29 cellular contexts compared by ENCODE assay signal in the genomic region with DNA sequence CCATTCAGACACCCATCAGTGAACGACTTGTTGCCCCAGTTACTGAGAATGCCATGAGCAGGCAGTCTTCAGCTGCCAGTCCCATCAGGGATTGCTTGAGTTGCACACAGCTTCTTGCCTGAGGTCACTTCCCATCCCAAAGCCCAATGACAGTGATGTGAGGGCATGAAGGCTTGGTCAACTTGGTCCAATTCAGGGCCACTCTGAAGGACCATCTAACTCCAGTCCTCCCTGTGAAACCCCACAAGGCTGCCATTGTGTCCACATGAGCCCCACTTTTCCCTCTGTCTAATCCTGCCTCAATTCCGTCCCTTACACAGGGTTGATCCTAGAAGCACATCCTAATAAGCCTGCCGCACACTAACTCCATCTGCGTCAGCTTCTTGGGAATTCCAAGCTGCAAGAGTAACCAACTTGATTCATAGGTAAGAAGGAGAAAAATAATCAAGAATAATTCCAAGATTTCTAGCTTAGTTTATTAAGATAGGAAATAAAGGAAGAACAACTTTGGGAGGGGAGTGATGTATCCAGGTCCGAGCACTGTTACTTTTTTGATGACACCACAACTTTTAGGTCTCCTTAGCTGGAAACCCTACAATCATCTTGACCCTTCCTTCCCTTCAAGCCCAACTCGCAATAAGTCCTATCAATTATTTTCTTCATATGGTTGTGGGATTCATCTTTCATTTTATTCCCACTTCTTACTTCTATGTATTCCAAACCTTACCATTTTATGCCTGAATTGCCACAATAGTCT.
"Had no signal": no experiment of that assay in that cellular context is flagged by ENCODE, and none has a peak within 500 bp of the region (broad histone marks: within the 10 kb centered on the region; RNA-seq: fewer than 3 reads in every experiment).

No MANE protein-coding gene starts in this region.

- H3K4me3 ChIP-seq: neural progenitor cell, ovary, psoas muscle, skin epidermis, smooth muscle cell, spleen, suprapubic skin, testis, tibial artery, transverse colon, upper lobe of right lung, vagina had no signal

- H3K4me1 ChIP-seq: neural progenitor cell, parathyroid adenoma, psoas muscle, spleen, suprapubic skin, testis, tibial artery, transverse colon, upper lobe of right lung, vagina had no signal

- H3K9me3 ChIP-seq: ovary, psoas muscle, spleen, suprapubic skin, testis, tibial artery, transverse colon, upper lobe of right lung, vagina had no signal

- H3K79me2 ChIP-seq: parathyroid adenoma had no signal

- H2AFZ ChIP-seq: neural progenitor cell, parathyroid adenoma had no signal

- DNase-seq: naive thymus-derived CD4-positive, alpha-beta T cell; natural killer cell; occipital lobe; ovary; posterior cingulate gyrus; psoas muscle; right cardiac atrium; spleen; stimulated activated CD4-positive, alpha-beta T cell treated with anti-CD3 and anti-CD28 coated beads, Interleukin-12 subunit alpha, Interleukin-12 subunit beta, amount 100 ng/mL, for 4 hours; stimulated activated CD4-positive, alpha-beta T cell treated with anti-CD3 and anti-CD28 coated beads, Interleukin-1b, Interleukin-23, amount 100 ng/mL, for 48 hours; stimulated activated CD4-positive, alpha-beta T cell treated with anti-CD3 and anti-CD28 coated beads, Interleukin-4, amount 100 ng/mL, for 1 hour; stimulated activated CD4-positive, alpha-beta T cell treated with anti-CD3 and anti-CD28 coated beads, Interleukin-4, amount 100 ng/mL, for 4 hours; stimulated activated CD8-positive, alpha-beta memory T cell treated with anti-CD3 and anti-CD28 coated beads, Interleukin-4, amount 100 ng/mL, for 48 hours; stimulated activated naive CD4-positive, alpha-beta T cell; stimulated activated naive CD8-positive, alpha-beta T cell treated with anti-CD3 and anti-CD28 coated beads, Interleukin-15, amount 100 ng/mL, for 72 hours; stimulated activated naive CD8-positive, alpha-beta T cell treated with anti-CD3 and anti-CD28 coated beads, Interleukin-15, Interleukin-2, amounts not matched to agents 100 U/mL and 50 U/mL, for 24 hours; substantia nigra; testis; tibial artery; transverse colon; upper lobe of right lung had no signal

- H3K36me3 ChIP-seq: neural progenitor cell, ovary, spleen, suprapubic skin, tibial artery, transverse colon, upper lobe of right lung, vagina had no signal

- H3K27ac ChIP-seq: neural progenitor cell, ovary, parathyroid adenoma, psoas muscle, skin epidermis, spleen, suprapubic skin, testis, tibial artery, transverse colon, upper lobe of right lung, vagina had no signal

- H3K27me3 ChIP-seq: neural progenitor cell, ovary, spleen, suprapubic skin, testis, tibial artery, transverse colon, upper lobe of right lung, vagina had no signal

- ATAC-seq: naive thymus-derived CD4-positive, alpha-beta T cell; natural killer cell; psoas muscle; right cardiac atrium; sciatic nerve; stimulated activated memory B cell treated with anti-CD40 and anti-IgM and Interleukin-4, amounts not matched to agents 10 μg/mL and 1 μg/mL and 100 μg/mL, for 72 hours; stimulated activated naive CD8-positive, alpha-beta T cell treated with anti-CD3 and anti-CD28 coated beads, Interleukin-15, amount 100 ng/mL, for 72 hours; stimulated activated naive CD8-positive, alpha-beta T cell treated with anti-CD3 and anti-CD28 coated beads, Interleukin-15, Interleukin-2, amounts not matched to agents 100 U/mL and 50 U/mL, for 24 hours; upper lobe of right lung had no signal

- H3K9ac ChIP-seq: neural progenitor cell, parathyroid adenoma had no signal

- H3K4me2 ChIP-seq: neural progenitor cell, smooth muscle cell had no signal
